1 cellular context compared by ENCODE assay signal in the genomic region with DNA sequence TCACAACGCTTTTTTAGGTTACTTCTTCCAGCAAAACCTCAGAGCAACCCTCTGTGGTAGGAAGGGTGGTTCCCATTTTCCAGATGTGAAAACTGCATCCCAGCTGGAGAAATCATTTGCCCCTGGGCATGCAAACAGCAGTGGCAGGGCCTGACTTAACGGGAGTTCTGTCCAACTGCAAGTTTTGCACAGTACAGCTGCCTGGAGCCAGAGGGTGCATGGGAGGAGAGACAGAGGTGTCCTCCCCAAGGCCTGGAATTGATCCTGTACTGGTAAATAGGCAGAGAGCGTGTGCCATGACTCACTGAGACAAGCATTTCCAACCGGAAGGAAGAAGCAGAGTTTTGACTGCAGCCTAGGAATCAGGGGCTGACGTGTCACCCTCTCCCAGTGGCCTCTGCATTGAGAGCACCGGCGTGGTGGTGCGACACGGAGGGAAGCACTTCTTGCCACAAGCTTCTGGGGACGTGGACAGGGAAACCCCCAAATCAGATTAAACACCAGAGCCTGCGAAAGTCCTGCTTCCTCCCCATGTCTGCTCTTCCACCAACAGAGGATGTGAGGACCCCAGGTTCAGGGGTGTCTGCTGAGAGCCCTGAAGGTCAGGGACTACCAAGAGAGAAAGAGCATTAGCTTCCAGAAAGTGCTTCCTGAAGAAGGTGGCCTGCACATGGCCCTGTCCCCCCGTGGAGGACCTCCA.
TF ChIP-seq lines count a peak whose summit lies in the region.

No MANE protein-coding gene starts in this region.

TF ChIP-seq in HepG2, 621 proteins besides CTCF, POLR2A, EP300 and RAD21 (continued from another document and continues in another):
- TF ChIP-seq, protein P1, sequence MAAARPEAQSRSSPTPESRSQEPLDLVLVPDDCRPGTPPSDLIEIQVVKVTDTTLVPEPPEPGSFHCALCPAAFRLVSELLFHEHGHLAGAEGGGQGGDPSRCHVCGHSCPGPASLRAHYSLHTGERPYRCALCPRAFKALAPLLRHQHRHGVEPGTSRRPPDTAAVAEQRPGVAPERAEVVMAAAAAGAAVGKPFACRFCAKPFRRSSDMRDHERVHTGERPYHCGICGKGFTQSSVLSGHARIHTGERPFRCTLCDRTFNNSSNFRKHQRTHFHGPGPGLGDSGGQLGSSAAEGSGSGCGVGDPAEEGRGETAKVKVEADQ (CRISPR knock-in tag; IDR thresholded peaks at IDR 0.05; ENCODE audit: borderline replicate concordance) = no peak
- TF ChIP-seq KDM6A (CRISPR knock-in tag; IDR thresholded peaks at IDR 0.05; ENCODE audit: low read depth) (no peak), AGO2 (optimal IDR thresholded peaks at IDR 0.05; ENCODE audit: low read depth, low read length) (no peak), ZFYVE20 (CRISPR knock-in tag; IDR thresholded peaks at IDR 0.05; ENCODE audit: borderline replicate concordance, low read depth) (no peak), MAFK (conservative IDR thresholded peaks at IDR 0.05 in 1 of 2, IDR thresholded peaks at IDR 0.05 in 1 of 2; ENCODE audit: low read length in 2 of 2) (no peak), CREB1 (IDR thresholded peaks at IDR 0.05) (peak; percentile 76), CREB1 (CRISPR knock-in tag; IDR thresholded peaks at IDR 0.05) (peak; percentile 72), BORCS8-MEF2B (CRISPR knock-in tag; IDR thresholded peaks at IDR 0.05) (no peak), CBFB (CRISPR knock-in tag; IDR thresholded peaks at IDR 0.05) (no peak), PLRG1 (conservative IDR thresholded peaks at IDR 0.05) (no peak), ZFP82 (CRISPR knock-in tag; IDR thresholded peaks at IDR 0.05; ENCODE audit: borderline replicate concordance) (no peak), ZNF253 (CRISPR knock-in tag; IDR thresholded peaks at IDR 0.05; ENCODE audit: borderline replicate concordance) (no peak), ZSCAN9 (CRISPR knock-in tag; IDR thresholded peaks at IDR 0.05; ENCODE audit: borderline replicate concordance) (no peak), RARG (CRISPR knock-in tag; IDR thresholded peaks at IDR 0.05; ENCODE audit: low read depth) (no peak), MIER3 (CRISPR knock-in tag; IDR thresholded peaks at IDR 0.05; ENCODE audit: borderline replicate concordance) (peak; percentile 68; the same call in 1 of the 2 replicates), POLR2G (IDR thresholded peaks at IDR 0.05; ENCODE audit: low read depth, low read length) (peak; percentile 37; the same call in 1 of the 2 replicates), ZNF431 (CRISPR knock-in tag; IDR thresholded peaks at IDR 0.05; ENCODE audit: borderline replicate concordance, low read depth) (no peak), MATR3 (CRISPR knock-in tag; IDR thresholded peaks at IDR 0.05) (no peak), NFATC3 (CRISPR knock-in tag; IDR thresholded peaks at IDR 0.05) (no peak), MBD4 (IDR thresholded peaks at IDR 0.05; ENCODE audit: borderline replicate concordance, low read length) (no peak), ZNF703 (CRISPR knock-in tag; IDR thresholded peaks at IDR 0.05; ENCODE audit: borderline replicate concordance) (no peak), POGZ (CRISPR knock-in tag; IDR thresholded peaks at IDR 0.05) (0 out of 2 replicates have a peak, but pooled peaks have one; percentile 35)
- TF ChIP-seq, protein P2, sequence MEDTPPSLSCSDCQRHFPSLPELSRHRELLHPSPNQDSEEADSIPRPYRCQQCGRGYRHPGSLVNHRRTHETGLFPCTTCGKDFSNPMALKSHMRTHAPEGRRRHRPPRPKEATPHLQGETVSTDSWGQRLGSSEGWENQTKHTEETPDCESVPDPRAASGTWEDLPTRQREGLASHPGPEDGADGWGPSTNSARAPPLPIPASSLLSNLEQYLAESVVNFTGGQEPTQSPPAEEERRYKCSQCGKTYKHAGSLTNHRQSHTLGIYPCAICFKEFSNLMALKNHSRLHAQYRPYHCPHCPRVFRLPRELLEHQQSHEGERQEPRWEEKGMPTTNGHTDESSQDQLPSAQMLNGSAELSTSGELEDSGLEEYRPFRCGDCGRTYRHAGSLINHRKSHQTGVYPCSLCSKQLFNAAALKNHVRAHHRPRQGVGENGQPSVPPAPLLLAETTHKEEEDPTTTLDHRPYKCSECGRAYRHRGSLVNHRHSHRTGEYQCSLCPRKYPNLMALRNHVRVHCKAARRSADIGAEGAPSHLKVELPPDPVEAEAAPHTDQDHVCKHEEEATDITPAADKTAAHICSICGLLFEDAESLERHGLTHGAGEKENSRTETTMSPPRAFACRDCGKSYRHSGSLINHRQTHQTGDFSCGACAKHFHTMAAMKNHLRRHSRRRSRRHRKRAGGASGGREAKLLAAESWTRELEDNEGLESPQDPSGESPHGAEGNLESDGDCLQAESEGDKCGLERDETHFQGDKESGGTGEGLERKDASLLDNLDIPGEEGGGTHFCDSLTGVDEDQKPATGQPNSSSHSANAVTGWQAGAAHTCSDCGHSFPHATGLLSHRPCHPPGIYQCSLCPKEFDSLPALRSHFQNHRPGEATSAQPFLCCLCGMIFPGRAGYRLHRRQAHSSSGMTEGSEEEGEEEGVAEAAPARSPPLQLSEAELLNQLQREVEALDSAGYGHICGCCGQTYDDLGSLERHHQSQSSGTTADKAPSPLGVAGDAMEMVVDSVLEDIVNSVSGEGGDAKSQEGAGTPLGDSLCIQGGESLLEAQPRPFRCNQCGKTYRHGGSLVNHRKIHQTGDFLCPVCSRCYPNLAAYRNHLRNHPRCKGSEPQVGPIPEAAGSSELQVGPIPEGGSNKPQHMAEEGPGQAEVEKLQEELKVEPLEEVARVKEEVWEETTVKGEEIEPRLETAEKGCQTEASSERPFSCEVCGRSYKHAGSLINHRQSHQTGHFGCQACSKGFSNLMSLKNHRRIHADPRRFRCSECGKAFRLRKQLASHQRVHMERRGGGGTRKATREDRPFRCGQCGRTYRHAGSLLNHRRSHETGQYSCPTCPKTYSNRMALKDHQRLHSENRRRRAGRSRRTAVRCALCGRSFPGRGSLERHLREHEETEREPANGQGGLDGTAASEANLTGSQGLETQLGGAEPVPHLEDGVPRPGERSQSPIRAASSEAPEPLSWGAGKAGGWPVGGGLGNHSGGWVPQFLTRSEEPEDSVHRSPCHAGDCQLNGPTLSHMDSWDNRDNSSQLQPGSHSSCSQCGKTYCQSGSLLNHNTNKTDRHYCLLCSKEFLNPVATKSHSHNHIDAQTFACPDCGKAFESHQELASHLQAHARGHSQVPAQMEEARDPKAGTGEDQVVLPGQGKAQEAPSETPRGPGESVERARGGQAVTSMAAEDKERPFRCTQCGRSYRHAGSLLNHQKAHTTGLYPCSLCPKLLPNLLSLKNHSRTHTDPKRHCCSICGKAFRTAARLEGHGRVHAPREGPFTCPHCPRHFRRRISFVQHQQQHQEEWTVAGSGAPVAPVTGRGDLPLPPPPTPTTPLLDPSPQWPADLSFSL (CRISPR knock-in tag; IDR thresholded peaks at IDR 0.05) = no peak
- TF ChIP-seq, protein P3, sequence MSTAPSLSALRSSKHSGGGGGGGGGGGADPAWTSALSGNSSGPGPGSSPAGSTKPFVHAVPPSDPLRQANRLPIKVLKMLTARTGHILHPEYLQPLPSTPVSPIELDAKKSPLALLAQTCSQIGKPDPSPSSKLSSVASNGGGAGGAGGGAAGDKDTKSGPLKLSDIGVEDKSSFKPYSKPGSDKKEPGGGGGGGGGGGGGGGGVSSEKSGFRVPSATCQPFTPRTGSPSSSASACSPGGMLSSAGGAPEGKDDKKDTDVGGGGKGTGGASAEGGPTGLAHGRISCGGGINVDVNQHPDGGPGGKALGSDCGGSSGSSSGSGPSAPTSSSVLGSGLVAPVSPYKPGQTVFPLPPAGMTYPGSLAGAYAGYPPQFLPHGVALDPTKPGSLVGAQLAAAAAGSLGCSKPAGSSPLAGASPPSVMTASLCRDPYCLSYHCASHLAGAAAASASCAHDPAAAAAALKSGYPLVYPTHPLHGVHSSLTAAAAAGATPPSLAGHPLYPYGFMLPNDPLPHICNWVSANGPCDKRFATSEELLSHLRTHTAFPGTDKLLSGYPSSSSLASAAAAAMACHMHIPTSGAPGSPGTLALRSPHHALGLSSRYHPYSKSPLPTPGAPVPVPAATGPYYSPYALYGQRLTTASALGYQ (CRISPR knock-in tag; IDR thresholded peaks at IDR 0.05) = no peak
- TF ChIP-seq, protein P4, sequence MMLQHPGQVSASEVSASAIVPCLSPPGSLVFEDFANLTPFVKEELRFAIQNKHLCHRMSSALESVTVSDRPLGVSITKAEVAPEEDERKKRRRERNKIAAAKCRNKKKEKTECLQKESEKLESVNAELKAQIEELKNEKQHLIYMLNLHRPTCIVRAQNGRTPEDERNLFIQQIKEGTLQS (CRISPR knock-in tag; IDR thresholded peaks at IDR 0.05) = 0 out of 2 replicates have a peak, but pooled peaks have one; percentile 57
- TF ChIP-seq, protein P5, sequence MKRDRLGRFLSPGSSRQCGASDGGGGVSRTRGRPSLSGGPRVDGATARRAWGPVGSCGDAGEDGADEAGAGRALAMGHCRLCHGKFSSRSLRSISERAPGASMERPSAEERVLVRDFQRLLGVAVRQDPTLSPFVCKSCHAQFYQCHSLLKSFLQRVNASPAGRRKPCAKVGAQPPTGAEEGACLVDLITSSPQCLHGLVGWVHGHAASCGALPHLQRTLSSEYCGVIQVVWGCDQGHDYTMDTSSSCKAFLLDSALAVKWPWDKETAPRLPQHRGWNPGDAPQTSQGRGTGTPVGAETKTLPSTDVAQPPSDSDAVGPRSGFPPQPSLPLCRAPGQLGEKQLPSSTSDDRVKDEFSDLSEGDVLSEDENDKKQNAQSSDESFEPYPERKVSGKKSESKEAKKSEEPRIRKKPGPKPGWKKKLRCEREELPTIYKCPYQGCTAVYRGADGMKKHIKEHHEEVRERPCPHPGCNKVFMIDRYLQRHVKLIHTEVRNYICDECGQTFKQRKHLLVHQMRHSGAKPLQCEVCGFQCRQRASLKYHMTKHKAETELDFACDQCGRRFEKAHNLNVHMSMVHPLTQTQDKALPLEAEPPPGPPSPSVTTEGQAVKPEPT (CRISPR knock-in tag; IDR thresholded peaks at IDR 0.05; ENCODE audit: low read depth) = no peak
- TF ChIP-seq, protein P6, sequence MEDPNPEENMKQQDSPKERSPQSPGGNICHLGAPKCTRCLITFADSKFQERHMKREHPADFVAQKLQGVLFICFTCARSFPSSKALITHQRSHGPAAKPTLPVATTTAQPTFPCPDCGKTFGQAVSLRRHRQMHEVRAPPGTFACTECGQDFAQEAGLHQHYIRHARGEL (CRISPR knock-in tag; IDR thresholded peaks at IDR 0.05) = no peak
- TF ChIP-seq, protein P7, sequence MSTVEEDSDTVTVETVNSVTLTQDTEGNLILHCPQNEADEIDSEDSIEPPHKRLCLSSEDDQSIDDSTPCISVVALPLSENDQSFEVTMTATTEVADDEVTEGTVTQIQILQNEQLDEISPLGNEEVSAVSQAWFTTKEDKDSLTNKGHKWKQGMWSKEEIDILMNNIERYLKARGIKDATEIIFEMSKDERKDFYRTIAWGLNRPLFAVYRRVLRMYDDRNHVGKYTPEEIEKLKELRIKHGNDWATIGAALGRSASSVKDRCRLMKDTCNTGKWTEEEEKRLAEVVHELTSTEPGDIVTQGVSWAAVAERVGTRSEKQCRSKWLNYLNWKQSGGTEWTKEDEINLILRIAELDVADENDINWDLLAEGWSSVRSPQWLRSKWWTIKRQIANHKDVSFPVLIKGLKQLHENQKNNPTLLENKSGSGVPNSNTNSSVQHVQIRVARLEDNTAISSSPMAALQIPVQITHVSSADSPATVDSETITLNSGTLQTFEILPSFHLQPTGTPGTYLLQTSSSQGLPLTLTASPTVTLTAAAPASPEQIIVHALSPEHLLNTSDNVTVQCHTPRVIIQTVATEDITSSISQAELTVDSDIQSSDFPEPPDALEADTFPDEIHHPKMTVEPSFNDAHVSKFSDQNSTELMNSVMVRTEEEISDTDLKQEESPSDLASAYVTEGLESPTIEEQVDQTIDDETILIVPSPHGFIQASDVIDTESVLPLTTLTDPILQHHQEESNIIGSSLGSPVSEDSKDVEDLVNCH (CRISPR knock-in tag; IDR thresholded peaks at IDR 0.05) = no peak
- TF ChIP-seq, protein P8, sequence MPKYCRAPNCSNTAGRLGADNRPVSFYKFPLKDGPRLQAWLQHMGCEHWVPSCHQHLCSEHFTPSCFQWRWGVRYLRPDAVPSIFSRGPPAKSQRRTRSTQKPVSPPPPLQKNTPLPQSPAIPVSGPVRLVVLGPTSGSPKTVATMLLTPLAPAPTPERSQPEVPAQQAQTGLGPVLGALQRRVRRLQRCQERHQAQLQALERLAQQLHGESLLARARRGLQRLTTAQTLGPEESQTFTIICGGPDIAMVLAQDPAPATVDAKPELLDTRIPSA (CRISPR knock-in tag; IDR thresholded peaks at IDR 0.05; ENCODE audit: borderline replicate concordance) = no peak
- TF ChIP-seq, protein P9, sequence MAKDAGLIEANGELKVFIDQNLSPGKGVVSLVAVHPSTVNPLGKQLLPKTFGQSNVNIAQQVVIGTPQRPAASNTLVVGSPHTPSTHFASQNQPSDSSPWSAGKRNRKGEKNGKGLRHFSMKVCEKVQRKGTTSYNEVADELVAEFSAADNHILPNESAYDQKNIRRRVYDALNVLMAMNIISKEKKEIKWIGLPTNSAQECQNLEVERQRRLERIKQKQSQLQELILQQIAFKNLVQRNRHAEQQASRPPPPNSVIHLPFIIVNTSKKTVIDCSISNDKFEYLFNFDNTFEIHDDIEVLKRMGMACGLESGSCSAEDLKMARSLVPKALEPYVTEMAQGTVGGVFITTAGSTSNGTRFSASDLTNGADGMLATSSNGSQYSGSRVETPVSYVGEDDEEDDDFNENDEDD (CRISPR knock-in tag; IDR thresholded peaks at IDR 0.05; ENCODE audit: borderline replicate concordance) = 0 out of 2 replicates have a peak, but pooled peaks have one; percentile 29
- TF ChIP-seq, protein P10, sequence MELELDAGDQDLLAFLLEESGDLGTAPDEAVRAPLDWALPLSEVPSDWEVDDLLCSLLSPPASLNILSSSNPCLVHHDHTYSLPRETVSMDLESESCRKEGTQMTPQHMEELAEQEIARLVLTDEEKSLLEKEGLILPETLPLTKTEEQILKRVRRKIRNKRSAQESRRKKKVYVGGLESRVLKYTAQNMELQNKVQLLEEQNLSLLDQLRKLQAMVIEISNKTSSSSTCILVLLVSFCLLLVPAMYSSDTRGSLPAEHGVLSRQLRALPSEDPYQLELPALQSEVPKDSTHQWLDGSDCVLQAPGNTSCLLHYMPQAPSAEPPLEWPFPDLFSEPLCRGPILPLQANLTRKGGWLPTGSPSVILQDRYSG (CRISPR knock-in tag; IDR thresholded peaks at IDR 0.05) = no peak
- TF ChIP-seq, protein P11, sequence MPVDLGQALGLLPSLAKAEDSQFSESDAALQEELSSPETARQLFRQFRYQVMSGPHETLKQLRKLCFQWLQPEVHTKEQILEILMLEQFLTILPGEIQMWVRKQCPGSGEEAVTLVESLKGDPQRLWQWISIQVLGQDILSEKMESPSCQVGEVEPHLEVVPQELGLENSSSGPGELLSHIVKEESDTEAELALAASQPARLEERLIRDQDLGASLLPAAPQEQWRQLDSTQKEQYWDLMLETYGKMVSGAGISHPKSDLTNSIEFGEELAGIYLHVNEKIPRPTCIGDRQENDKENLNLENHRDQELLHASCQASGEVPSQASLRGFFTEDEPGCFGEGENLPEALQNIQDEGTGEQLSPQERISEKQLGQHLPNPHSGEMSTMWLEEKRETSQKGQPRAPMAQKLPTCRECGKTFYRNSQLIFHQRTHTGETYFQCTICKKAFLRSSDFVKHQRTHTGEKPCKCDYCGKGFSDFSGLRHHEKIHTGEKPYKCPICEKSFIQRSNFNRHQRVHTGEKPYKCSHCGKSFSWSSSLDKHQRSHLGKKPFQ (CRISPR knock-in tag; IDR thresholded peaks at IDR 0.05; ENCODE audit: insufficient replicate concordance) = no peak
- TF ChIP-seq, protein P12, sequence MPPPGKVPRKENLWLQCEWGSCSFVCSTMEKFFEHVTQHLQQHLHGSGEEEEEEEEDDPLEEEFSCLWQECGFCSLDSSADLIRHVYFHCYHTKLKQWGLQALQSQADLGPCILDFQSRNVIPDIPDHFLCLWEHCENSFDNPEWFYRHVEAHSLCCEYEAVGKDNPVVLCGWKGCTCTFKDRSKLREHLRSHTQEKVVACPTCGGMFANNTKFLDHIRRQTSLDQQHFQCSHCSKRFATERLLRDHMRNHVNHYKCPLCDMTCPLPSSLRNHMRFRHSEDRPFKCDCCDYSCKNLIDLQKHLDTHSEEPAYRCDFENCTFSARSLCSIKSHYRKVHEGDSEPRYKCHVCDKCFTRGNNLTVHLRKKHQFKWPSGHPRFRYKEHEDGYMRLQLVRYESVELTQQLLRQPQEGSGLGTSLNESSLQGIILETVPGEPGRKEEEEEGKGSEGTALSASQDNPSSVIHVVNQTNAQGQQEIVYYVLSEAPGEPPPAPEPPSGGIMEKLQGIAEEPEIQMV (CRISPR knock-in tag; IDR thresholded peaks at IDR 0.05; ENCODE audit: low read depth) = no peak
